ENCODE assay signal across 11 cellular contexts in genomic region chr15:85403745-85404144, GRCh38. TPM values are rescaled to one million over a fixed set of nuclear protein-coding genes. Genes with fewer than 3 reads are reported as not detected.
A peak's percentile ranks its signal among the peaks of the same experiment; 100 is the strongest.
DNase-seq lines count a peak whose midpoint lies in the region; ATAC-seq, FAIRE-seq and TF ChIP-seq lines count a peak whose summit lies in the region.
"Had no signal": no experiment of that assay in that cellular context is flagged by ENCODE, and none has a peak within 500 bp of the region (broad histone marks: within the 10 kb centered on the region; RNA-seq: fewer than 3 reads in every experiment).

No MANE protein-coding gene starts in this region.

- WGBS in IMR-90 (ENCODE audit: extremely low coverage in 2 of 2, insufficient read length in 1 of 2), 2 experiments = 96% methylated on average over 4 of the region's 5 CpGs; no CpG with 5 or more reads in 1 of the 2 experiments

- ATAC-seq in IMR-90 (ENCODE audit: low read depth) = no peak
- no peak for ATAC-seq in memory B cell (ENCODE audit: low read depth)
- no peak for ATAC-seq in HG03378 (IDR thresholded peaks at IDR 0.05; ENCODE audit: unreplicated experiment)

- no peak overlapping the region for H3K4me2 ChIP-seq in IMR-90 (ENCODE audit: low read depth, low read length)

- no peak overlapping the region for H2BK5ac ChIP-seq in IMR-90 (ENCODE audit: low read depth, low read length, poor library complexity, severe bottlenecking)

- BruUV-seq in IMR-90 (replicated peaks; lab: Mats Ljungman, UMichigan) = no TSS peak

- no peak overlapping the region for H2AK9ac ChIP-seq in IMR-90 (replicated peaks; ENCODE audit: low read depth, low read length, poor library complexity)

- H3K36me3 ChIP-seq in IMR-90 (ENCODE audit: control insufficient read depth, insufficient read depth, low read length) = no peaks in the 10 kb centered on the region
- H3K36me3 ChIP-seq in BE2C = no peaks in the 10 kb centered on the region

- CTCF ChIA-PET in IMR-90 (lab: Yijun Ruan, JAX) = interaction anchor here (1.2 to 1.7 kb wide), 4 partner anchors 20 to 91 kb away, joined by 3 to 7 read pairs (median 4); no protein-coding TSS in a partner anchor

- H4K8ac ChIP-seq in IMR-90 (ENCODE audit: low read depth in 2 of 2, low read length in 2 of 2) = no peak overlapping the region

- H4K20me1 ChIP-seq in IMR-90 (ENCODE audit: insufficient read depth, low read length) = peaks cover 12% of the 10 kb centered on the region; the same call in 1 of the 2 replicates

- H3K14ac ChIP-seq in IMR-90 (replicated peaks; ENCODE audit: low read depth, low read length) = no peak overlapping the region; the same call in 1 of the 2 replicates

- H3K9me3 Mint-ChIP-seq in brain = peaks cover 0 to 5% (median 5%) of the 10 kb centered on the region in 5 experiments
- H3K9me3 Mint-ChIP-seq in memory B cell = peaks cover under 1% of the 10 kb centered on the region

- in situ Hi-C loops in IMR-90 (cut with MboI; ENCODE audit: low sequenced_read_pairs) = no loop called here

- TF ChIP-seq RAD21 in IMR-90 (IDR thresholded peaks at IDR 0.05; ENCODE audit: low read length) = no peak

- intact Hi-C loops in IMR-90 (cut with micrococcal nuclease) = loop anchor here (2.0 kb wide), 2 partner anchors 15 to 23 kb away; partner anchors contain the start of gene AKAP13

- H3K4me1 ChIP-seq in IMR-90 (ENCODE audit: control insufficient read depth, insufficient read depth, low read length) (peaks cover 29% of the 10 kb centered on the region), BE2C (peaks cover 12% of the 10 kb centered on the region)

- no peaks in the 10 kb centered on the region for H3K9me3 ChIP-seq in IMR-90 (ENCODE audit: control insufficient read depth, insufficient read depth, low read length)
- no peaks in the 10 kb centered on the region for H3K9me3 ChIP-seq in BE2C

- no peak overlapping the region for H3K4me3 ChIP-seq in IMR-90 (ENCODE audit: insufficient read depth, low read depth, low read length)
- H3K4me3 ChIP-seq in BE2C (ENCODE audit: low read depth, low read length) = no peak overlapping the region

- H2AK5ac ChIP-seq in IMR-90 (ENCODE audit: low read depth, low read length) = no peak overlapping the region

- DNase-seq in AG20443 (ENCODE audit: low spot score) (peak; percentile 38), IMR-90 (peak; percentile 59), memory B cell (ENCODE audit: low spot score in 2 of 2) (no peak), BE2C (no peak), GM12892 (ENCODE audit: insufficient read length) (no peak)
- no peak for DNase-seq in activated effector memory CD4-positive, alpha-beta T cell treated with Interleukin-2 at 50 U/mL for 16 hours
- DNase-seq: NCI-H1436 treated with DMSO at 0.1 percent for 48 hours, substantia nigra had no signal

- TF ChIP-seq POLR2A in IMR-90 (IDR thresholded peaks at IDR 0.05; ENCODE audit: low read depth, low read length) = no peak
- no peak for TF ChIP-seq POLR2A in GM12892 (IDR thresholded peaks at IDR 0.05; ENCODE audit: low read depth, low read length)

- no peak for TF ChIP-seq CTCF in IMR-90 (conservative IDR thresholded peaks at IDR 0.05; ENCODE audit: low read depth, low read length)
- no peak for TF ChIP-seq CTCF in brain (conservative IDR thresholded peaks at IDR 0.05)
- no peak for TF ChIP-seq CTCF in BE2C (IDR thresholded peaks at IDR 0.05; ENCODE audit: low read depth, low read length)

- H3K36me3 Mint-ChIP-seq in brain (peaks cover 9% of the 10 kb centered on the region), memory B cell (peaks cover 2% of the 10 kb centered on the region)

- H3K4me3 Mint-ChIP-seq in brain = peak overlapping the region in 1 of 5 experiments; percentile 52
- H3K4me3 Mint-ChIP-seq in memory B cell = peak overlapping the region; percentile 67

- H4K5ac ChIP-seq in IMR-90 (ENCODE audit: low read depth, low read length) = no peak overlapping the region

- peak overlapping the region in 4 of 5 experiments; percentile 6 to 95 (median 68) for H3K27ac Mint-ChIP-seq in brain
- H3K27ac Mint-ChIP-seq in memory B cell = peak overlapping the region; percentile 99

- H3K4me1 Mint-ChIP-seq in brain = peaks cover 63% of the 10 kb centered on the region
- H3K4me1 Mint-ChIP-seq in memory B cell = peaks cover 57% of the 10 kb centered on the region

- no peak overlapping the region for H2AFZ ChIP-seq in IMR-90 (replicated peaks; ENCODE audit: low read length, poor library complexity)

- peak overlapping the region; percentile 13; the same call in 1 of the 2 replicates for H3K23ac ChIP-seq in IMR-90 (ENCODE audit: low read depth, low read length)

- FAIRE-seq in GM12892 (lab: Jason Lieb, UNC) = no peak
- FAIRE-seq: endometrium had no signal

- H3K79me1 ChIP-seq in IMR-90 (ENCODE audit: low read depth in 1 of 2, low read length in 2 of 2) = peaks cover 21 to 82% of the 10 kb centered on the region in 2 experiments

- peaks cover 11% of the 10 kb centered on the region for H3K9me1 ChIP-seq in IMR-90 (ENCODE audit: insufficient read depth, low read length)

- H4K91ac ChIP-seq in IMR-90 (ENCODE audit: insufficient read depth, low read depth, low read length) = no peak overlapping the region

- H3K27ac ChIP-seq in IMR-90 (ENCODE audit: insufficient read depth, low read length) = no peak overlapping the region

- H3K18ac ChIP-seq in IMR-90 (ENCODE audit: low read depth, low read length) = no peak overlapping the region

- dilution Hi-C loops in IMR-90 (cut with HindIII; ENCODE audit: low sequenced_read_pairs, unreplicated experiment) = no loop called here

- H2BK20ac ChIP-seq in IMR-90 (ENCODE audit: low read depth, low read length) = 0 out of 2 replicates have a peak overlapping the region, but pooled peaks have one; percentile 55

- H3K56ac ChIP-seq in IMR-90 (ENCODE audit: extremely low read depth, insufficient read depth, low read length) = no peak overlapping the region

- H3K9ac ChIP-seq in IMR-90 (ENCODE audit: low read depth, low read length) = no peak overlapping the region

- H3K27me3 ChIP-seq in IMR-90 (ENCODE audit: control insufficient read depth, insufficient read depth, low read length) = no peaks in the 10 kb centered on the region
- H3K27me3 ChIP-seq in BE2C = no peaks in the 10 kb centered on the region

- H2BK15ac ChIP-seq in IMR-90 (ENCODE audit: low read depth, low read length) = no peak overlapping the region

- no peaks in the 10 kb centered on the region for H3K27me3 Mint-ChIP-seq in brain
- no peaks in the 10 kb centered on the region for H3K27me3 Mint-ChIP-seq in memory B cell

- POLR2A ChIA-PET in IMR-90 (lab: Charles Lee; ENCODE audit: unreplicated experiment) = interaction anchor here (0.6 kb wide), 1 partner anchor 16 kb away, joined by 5 read pairs; no protein-coding TSS in a partner anchor

- H2BK120ac ChIP-seq in IMR-90 (ENCODE audit: low read depth, low read length) = no peak overlapping the region

- no peak overlapping the region for H3K4ac ChIP-seq in IMR-90 (ENCODE audit: low read depth, low read length)

TF ChIP-seq in IMR-90, 13 proteins besides CTCF, POLR2A, EP300 and RAD21:
- TF ChIP-seq CEBPB (IDR thresholded peaks at IDR 0.05; ENCODE audit: low read depth, low read length) (peak; percentile 43; the same call in 1 of the 2 replicates), MXI1 (IDR thresholded peaks at IDR 0.05; ENCODE audit: borderline replicate concordance, low read depth, low read length) (no peak)

RNA-seq across cellular contexts. Expression of gene AKAP13, which starts 23.3 kb away (rescaled TPM):
- 46.4 and 46.9 TPM in 2 replicates for total RNA-seq in IMR-90 (2012; rRNA removed)
- polyA plus RNA-seq in IMR-90 (2012; rRNA removed) (10.4 and 11.6 TPM in 2 replicates), brain (ENCODE audit: insufficient read depth, low read depth, low replicate concordance) (31.8 TPM)
- 5.6 and 6.4 TPM in 2 replicates for polyA plus RNA-seq in IMR-90 (2012; cell fraction: cytosol; rRNA removed)
- 34.4 and 43.0 TPM in 2 replicates for polyA plus RNA-seq in IMR-90 (2012; cell fraction: nucleus; rRNA removed; ENCODE audit: low replicate concordance)
- polyA plus RNA-seq in BE2C (2012; ENCODE audit: insufficient read depth, insufficient read length, low read depth) = 29.8 TPM
- polyA plus RNA-seq in GM12892 (2012; ENCODE audit: missing spikeins) = 49.4 TPM

Comparison
In these comparisons a context has a peak if more than half of its experiments do, and no peak if none do; other contexts are left out.
1. DNase-seq: peak in AG20443 (single experiment) and IMR-90 (single experiment); none in memory B cell (0 of 2), activated effector memory CD4-positive, alpha-beta T cell treated with Interleukin-2 at 50 U/mL for 16 hours (single experiment), BE2C (single experiment) and GM12892 (single experiment).